Comparison of ENCODE assay signal across 1 cellular context in the genomic region with DNA sequence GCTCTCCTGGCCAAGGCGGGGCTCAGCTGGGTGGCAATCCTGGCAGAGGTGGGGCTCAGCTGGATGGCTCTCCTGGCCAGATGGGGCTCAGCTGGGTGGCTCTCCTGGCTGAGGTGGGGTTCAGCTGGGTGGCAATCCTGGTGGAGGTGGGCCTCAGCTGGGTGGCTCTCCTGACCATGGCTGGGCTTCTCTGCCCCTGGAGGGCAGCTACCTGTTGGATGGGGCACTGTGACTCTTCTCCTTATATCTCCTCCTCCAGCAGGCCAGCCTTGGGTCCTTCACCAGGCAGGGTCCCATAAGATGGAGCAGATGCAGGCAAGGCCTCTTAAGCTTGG.
TF ChIP-seq lines count a peak whose summit lies in the region.

No MANE protein-coding gene starts in this region.

TF ChIP-seq in HepG2, 621 proteins besides CTCF, POLR2A, EP300 and RAD21:
- TF ChIP-seq MLLT10 (CRISPR knock-in tag; IDR thresholded peaks at IDR 0.05) (no peak), ZNF234 (CRISPR knock-in tag; conservative IDR thresholded peaks at IDR 0.05) (no peak), ZNF24 (IDR thresholded peaks at IDR 0.05) (no peak), CENPX (CRISPR knock-in tag; IDR thresholded peaks at IDR 0.05) (no peak), ZNF331 (CRISPR knock-in tag; IDR thresholded peaks at IDR 0.05) (peak; percentile 96), HDAC6 (IDR thresholded peaks at IDR 0.05; ENCODE audit: low read depth, low read length) (no peak), KDM4B (CRISPR knock-in tag; IDR thresholded peaks at IDR 0.05) (no peak)
- TF ChIP-seq, protein P1, sequence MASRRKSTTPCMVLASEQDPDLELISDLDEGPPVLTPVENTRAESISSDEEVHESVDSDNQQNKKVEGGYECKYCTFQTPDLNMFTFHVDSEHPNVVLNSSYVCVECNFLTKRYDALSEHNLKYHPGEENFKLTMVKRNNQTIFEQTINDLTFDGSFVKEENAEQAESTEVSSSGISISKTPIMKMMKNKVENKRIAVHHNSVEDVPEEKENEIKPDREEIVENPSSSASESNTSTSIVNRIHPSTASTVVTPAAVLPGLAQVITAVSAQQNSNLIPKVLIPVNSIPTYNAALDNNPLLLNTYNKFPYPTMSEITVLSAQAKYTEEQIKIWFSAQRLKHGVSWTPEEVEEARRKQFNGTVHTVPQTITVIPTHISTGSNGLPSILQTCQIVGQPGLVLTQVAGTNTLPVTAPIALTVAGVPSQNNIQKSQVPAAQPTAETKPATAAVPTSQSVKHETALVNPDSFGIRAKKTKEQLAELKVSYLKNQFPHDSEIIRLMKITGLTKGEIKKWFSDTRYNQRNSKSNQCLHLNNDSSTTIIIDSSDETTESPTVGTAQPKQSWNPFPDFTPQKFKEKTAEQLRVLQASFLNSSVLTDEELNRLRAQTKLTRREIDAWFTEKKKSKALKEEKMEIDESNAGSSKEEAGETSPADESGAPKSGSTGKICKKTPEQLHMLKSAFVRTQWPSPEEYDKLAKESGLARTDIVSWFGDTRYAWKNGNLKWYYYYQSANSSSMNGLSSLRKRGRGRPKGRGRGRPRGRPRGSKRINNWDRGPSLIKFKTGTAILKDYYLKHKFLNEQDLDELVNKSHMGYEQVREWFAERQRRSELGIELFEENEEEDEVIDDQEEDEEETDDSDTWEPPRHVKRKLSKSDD (CRISPR knock-in tag; IDR thresholded peaks at IDR 0.05; ENCODE audit: low read depth), result no peak
TF ChIP-seq in HepG2: peak in this region for 1.
